12 cellular contexts compared by ENCODE assay signal in genomic region chr14:93857500-93857899, GRCh38.
DNase-seq lines count a peak whose midpoint lies in the region; ATAC-seq, FAIRE-seq and TF ChIP-seq lines count a peak whose summit lies in the region.
"Had no signal": no experiment of that assay in that cellular context is flagged by ENCODE, and none has a peak within 500 bp of the region (broad histone marks: within the 10 kb centered on the region; RNA-seq: fewer than 3 reads in every experiment).

No MANE protein-coding gene starts in this region.

- H3K27me3 ChIP-seq in gastroesophageal sphincter = peaks cover 3% of the 10 kb centered on the region
- peaks cover 0 to 6% of the 10 kb centered on the region in 2 donors for H3K27me3 ChIP-seq in small intestine (ENCODE audit: control insufficient read depth in 2 of 2, insufficient read depth in 2 of 2, low read length in 2 of 2)

- TF ChIP-seq EP300 in gastroesophageal sphincter (IDR thresholded peaks at IDR 0.05) = no peak

- TF ChIP-seq POLR2A in gastroesophageal sphincter (IDR thresholded peaks at IDR 0.05) (no peak), GM18505 (IDR thresholded peaks at IDR 0.05; ENCODE audit: borderline replicate concordance, extremely low read depth, insufficient read depth, insufficient read length) (no peak)

- 29 to 50% methylated on average over 1 to 9 of the region's 9 CpGs for WGBS in gastroesophageal sphincter (ENCODE audit: low coverage in 1 of 2), 2 donors
- 41 to 48% (median 47%) methylated on average over 9 of the region's 9 CpGs for WGBS in small intestine, 3 donors

- H3K4me3 ChIP-seq in gastroesophageal sphincter (no peak overlapping the region), small intestine (ENCODE audit: low read depth in 1 of 2, low read length in 2 of 2) (no peak overlapping the region)
- H3K4me3 ChIP-seq: pancreas had no signal

- peak in 1 of 4 experiments; percentile 15 for TF ChIP-seq CTCF in gastroesophageal sphincter (IDR thresholded peaks at IDR 0.05)

- DNase-seq in NCI-H82 (lab: John Stamatoyannopoulos, UW) (peak; percentile 54), NCI-H82 treated with DMSO at 0.1 percent for 48 hours (lab: John Stamatoyannopoulos, UW; ENCODE audit: unreplicated experiment) (no peak), NCI-H2171 (lab: John Stamatoyannopoulos, UW) (peak; percentile 49), small intestine (peak; percentile 0)
- no peak for DNase-seq in activated naive CD4-positive, alpha-beta T cell treated with Interleukin-2 at 50 U/mL for 16 hours
- DNase-seq: CD8-positive, alpha-beta T cell; pancreas; stimulated activated CD4-positive, alpha-beta T cell treated with anti-CD3 and anti-CD28 coated beads, Interleukin-15, amount 100 ng/mL, for 24 hours had no signal

- peaks cover 0 to 9% (median 7%) of the 10 kb centered on the region in 3 donors for H3K4me1 ChIP-seq in gastroesophageal sphincter
- H3K4me1 ChIP-seq in small intestine (ENCODE audit: control insufficient read depth in 2 of 2, insufficient read depth in 1 of 2, low read depth in 1 of 2, low read length in 1 of 2) = no peaks in the 10 kb centered on the region
- H3K4me1 ChIP-seq: pancreas had no signal

- FAIRE-seq in small intestine (lab: Jason Lieb, UNC) = no peak
- FAIRE-seq: HTR-8/SVneo, pancreas had no signal

- ATAC-seq in gastroesophageal sphincter (peak; percentile 19), GM18505 (IDR thresholded peaks at IDR 0.05; ENCODE audit: unreplicated experiment) (no peak), GM18870 (IDR thresholded peaks at IDR 0.05; ENCODE audit: unreplicated experiment) (no peak)
- ATAC-seq: CD8-positive, alpha-beta T cell; pancreas had no signal

- H3K27ac ChIP-seq in gastroesophageal sphincter (no peak overlapping the region), small intestine (ENCODE audit: low read depth in 1 of 2, low read length in 1 of 2) (no peak overlapping the region)
- H3K27ac ChIP-seq: pancreas had no signal

- no peaks in the 10 kb centered on the region for H3K9me3 ChIP-seq in gastroesophageal sphincter
- no peaks in the 10 kb centered on the region for H3K9me3 ChIP-seq in small intestine (ENCODE audit: control insufficient read depth, low read depth)
- H3K9me3 ChIP-seq: pancreas had no signal

- no peaks in the 10 kb centered on the region for H3K36me3 ChIP-seq in gastroesophageal sphincter
- H3K36me3 ChIP-seq in small intestine (ENCODE audit: control insufficient read depth in 2 of 2, insufficient read depth in 2 of 2, low read length in 2 of 2) = no peaks in the 10 kb centered on the region
- H3K36me3 ChIP-seq: pancreas had no signal

Comparison
In these comparisons a context has a peak if more than half of its experiments do, and no peak if none do; other contexts are left out.
1. DNase-seq: peak in NCI-H82 (single experiment), NCI-H2171 (single experiment) and small intestine (single experiment); none in NCI-H82 treated with DMSO at 0.1 percent for 48 hours (single experiment) and activated naive CD4-positive, alpha-beta T cell treated with Interleukin-2 at 50 U/mL for 16 hours (single experiment).